Comparison of ENCODE assay signal across 30 cellular contexts in the genomic region with DNA sequence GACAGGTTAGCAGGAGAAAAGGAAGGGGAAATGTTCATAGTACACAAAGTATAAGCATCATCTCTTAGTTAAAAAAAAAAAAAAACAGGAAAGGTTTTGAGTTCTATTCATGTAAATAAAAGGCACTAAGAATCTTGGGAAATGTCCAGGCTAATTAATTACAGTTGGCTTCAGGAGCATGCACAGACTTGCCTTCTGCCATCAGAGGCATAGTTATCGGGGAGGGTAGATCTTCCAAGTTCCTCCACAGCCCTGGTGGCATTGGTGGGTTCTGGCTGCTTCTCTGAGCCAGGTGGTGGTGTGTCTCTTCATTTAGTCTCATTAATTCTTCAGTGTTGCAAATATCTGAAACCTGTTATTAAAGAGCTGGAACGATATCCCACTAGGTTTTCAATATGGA.
DNase-seq lines count a peak whose midpoint lies in the region; TF ChIP-seq lines count a peak whose summit lies in the region.
"Had no signal": no experiment of that assay in that cellular context is flagged by ENCODE, and none has a peak within 500 bp of the region (broad histone marks: within the 10 kb centered on the region; RNA-seq: fewer than 3 reads in every experiment).

No MANE protein-coding gene starts in this region.

- peaks cover 9% of the 10 kb centered on the region for H3K27me3 Mint-ChIP-seq in chondrocyte (ENCODE audit: low read depth)

- H3K36me3 ChIP-seq in esophagus squamous epithelium (no peaks in the 10 kb centered on the region), smooth muscle cell (ENCODE audit: low read depth) (no peaks in the 10 kb centered on the region), OCI-LY7 (ENCODE audit: insufficient read depth, low read length) (no peaks in the 10 kb centered on the region)
- H3K36me3 ChIP-seq: brain microvascular endothelial cell, colonic mucosa, Peyer's patch had no signal

- peak overlapping the region in 3 of 4 donors; percentile 70 to 74 (median 73) for H3K27ac ChIP-seq in esophagus squamous epithelium
- H3K27ac ChIP-seq in smooth muscle cell (ENCODE audit: low read depth), result no peak overlapping the region
- H3K27ac ChIP-seq in OCI-LY7 (ENCODE audit: low read depth, low read length, poor library complexity, severe bottlenecking), result no peak overlapping the region
- H3K27ac ChIP-seq: brain microvascular endothelial cell, colonic mucosa, SJCRH30 had no signal

- no TSS peak for BruUV-seq in OCI-LY7 (replicated peaks; lab: Mats Ljungman, UMichigan)

- CTCF ChIA-PET in OCI-LY7 (lab: Charles Lee; ENCODE audit: unreplicated experiment), result no interaction called here

- H3K4me3 ChIP-seq in HFF-Myc (replicated peaks; ENCODE audit: low read depth, low read length), result no peak overlapping the region
- no peak overlapping the region for H3K4me3 ChIP-seq in esophagus squamous epithelium
- H3K4me3 ChIP-seq in smooth muscle cell, result no peak overlapping the region
- H3K4me3 ChIP-seq in OCI-LY7 (ENCODE audit: low read depth, low read length, poor library complexity, severe bottlenecking), result no peak overlapping the region
- H3K4me3 ChIP-seq: colonic mucosa, Peyer's patch, SJCRH30 had no signal

- H2AFZ ChIP-seq in smooth muscle cell (ENCODE audit: low read depth) (peak overlapping the region; percentile 14), OCI-LY7 (ENCODE audit: low read length) (no peak overlapping the region)

- no peak overlapping the region for H3K4me3 Mint-ChIP-seq in chondrocyte (ENCODE audit: unreplicated experiment)
- H3K4me3 Mint-ChIP-seq: activated CD4-positive, alpha-beta T cell treated with anti-CD3 and anti-CD28 coated beads, Interleukin-2, amount 10 ng/mL, durations not matched to agents 7 days and 5 days; mesothelial cell of epicardium; naive thymus-derived CD8-positive, alpha-beta T cell; stimulated activated naive CD8-positive, alpha-beta T cell treated with anti-CD3 and anti-CD28 coated beads, Interleukin-15, amount 100 ng/mL, for 72 hours; type B pancreatic cell; WTC11 had no signal

- peaks cover 7% of the 10 kb centered on the region for H3F3A ChIP-seq in smooth muscle cell (ENCODE audit: low read depth)

- intact Hi-C loops in esophagus squamous epithelium (cut with DNase I), result no loop called here
- intact Hi-C loops in OCI-LY7 (cut with micrococcal nuclease; ENCODE audit: unreplicated experiment), result loop anchor here (10.0 kb wide), 1 partner anchor 49 kb away; no protein-coding TSS in a partner anchor

- H3K4me2 ChIP-seq in smooth muscle cell (no peak overlapping the region), OCI-LY7 (ENCODE audit: low read length) (no peak overlapping the region)

- TF ChIP-seq CTCF in HFF-Myc (IDR thresholded peaks at IDR 0.05; ENCODE audit: low read depth, low read length, missing control alignments) (no peak), esophagus squamous epithelium (IDR thresholded peaks at IDR 0.05) (no peak), smooth muscle cell (IDR thresholded peaks at IDR 0.05; ENCODE audit: borderline replicate concordance, insufficient read depth, poor library complexity, severe bottlenecking) (no peak), OCI-LY7 (conservative IDR thresholded peaks at IDR 0.05; ENCODE audit: low read length) (no peak), chondrocyte (IDR thresholded peaks at IDR 0.05) (no peak)

- H3K79me2 ChIP-seq in smooth muscle cell (ENCODE audit: low read depth) (no peaks in the 10 kb centered on the region), OCI-LY7 (ENCODE audit: insufficient read depth, low read depth, low read length) (no peaks in the 10 kb centered on the region)

- DNase-seq in HFF-Myc (ENCODE audit: extremely low read depth, low read depth) (peak; percentile 43), NCI-H446 (lab: John Stamatoyannopoulos, UW) (peak; percentile 47 to 75), esophagus squamous epithelium (lab: John Stamatoyannopoulos, UW) (no peak), smooth muscle cell (lab: John Stamatoyannopoulos, UW; ENCODE audit: unreplicated experiment) (no peak), OCI-LY7 (ENCODE audit: low spot score) (no peak), T-helper 1 cell (no peak), chondrocyte (ENCODE audit: low spot score) (no peak)
- DNase-seq: activated CD4-positive, alpha-beta T cell treated with anti-CD3 and anti-CD28 coated beads, Interleukin-2, amount 10 ng/mL, durations not matched to agents 7 days and 5 days; activated naive CD4-positive, alpha-beta T cell; activated T-cell treated with anti-CD3 and anti-CD28 coated beads, Interleukin-2, amount 50 U/mL, for 48 hours; brain microvascular endothelial cell; Caco-2; colonic mucosa; effector memory CD4-positive, alpha-beta T cell; erythroblast; foreskin melanocyte; hippocampal formation; KG1; left ventricle myocardium superior; MM.1S; naive thymus-derived CD8-positive, alpha-beta T cell; NCI-H1436 treated with DMSO at 0.1 percent for 48 hours; NCI-H2171 treated with DMSO at 0.1 percent for 48 hours; occipital lobe; Peyer's patch; stimulated activated naive CD8-positive, alpha-beta T cell treated with anti-CD3 and anti-CD28 coated beads, Interleukin-15, amount 100 ng/mL, for 72 hours had no signal

- peaks cover 0 to 21% (median 0%) of the 10 kb centered on the region in 3 donors for H3K4me1 ChIP-seq in esophagus squamous epithelium
- no peaks in the 10 kb centered on the region for H3K4me1 ChIP-seq in smooth muscle cell (ENCODE audit: low read depth)
- H3K4me1 ChIP-seq in OCI-LY7 (ENCODE audit: insufficient read depth, low read length, poor library complexity, severe bottlenecking), result no peaks in the 10 kb centered on the region
- H3K4me1 ChIP-seq: Caco-2, colonic mucosa, Peyer's patch had no signal

- H3K27me3 ChIP-seq in esophagus squamous epithelium (no peaks in the 10 kb centered on the region), smooth muscle cell (ENCODE audit: low read depth) (no peaks in the 10 kb centered on the region)
- H3K27me3 ChIP-seq: brain microvascular endothelial cell, colonic mucosa, Peyer's patch, SJCRH30 had no signal

- no peak for TF ChIP-seq POLR2A in esophagus squamous epithelium (IDR thresholded peaks at IDR 0.05)

- H3K9me3 ChIP-seq in esophagus squamous epithelium (no peaks in the 10 kb centered on the region), smooth muscle cell (replicated peaks; ENCODE audit: low read depth) (no peaks in the 10 kb centered on the region), OCI-LY7 (ENCODE audit: low read length) (no peaks in the 10 kb centered on the region)
- H3K9me3 ChIP-seq: Caco-2, colonic mucosa, Peyer's patch, SJCRH30 had no signal

- no peaks in the 10 kb centered on the region for H4K20me1 ChIP-seq in smooth muscle cell (ENCODE audit: low read depth)
- H4K20me1 ChIP-seq in OCI-LY7 (ENCODE audit: insufficient read depth, low read length), result no peaks in the 10 kb centered on the region

- no peaks in the 10 kb centered on the region for H3K4me1 Mint-ChIP-seq in chondrocyte (ENCODE audit: low read depth)
- H3K4me1 Mint-ChIP-seq: activated CD4-positive, alpha-beta T cell treated with anti-CD3 and anti-CD28 coated beads, Interleukin-2, amount 10 ng/mL, durations not matched to agents 7 days and 5 days; naive thymus-derived CD8-positive, alpha-beta T cell; stimulated activated naive CD8-positive, alpha-beta T cell treated with anti-CD3 and anti-CD28 coated beads, Interleukin-15, amount 100 ng/mL, for 72 hours had no signal

- POLR2A ChIA-PET in OCI-LY7 (lab: Charles Lee), result no interaction called here

- no peaks in the 10 kb centered on the region for H3K9me2 ChIP-seq in OCI-LY7 (ENCODE audit: insufficient read depth, low read length)

- no peaks in the 10 kb centered on the region for H3K9me3 Mint-ChIP-seq in chondrocyte (ENCODE audit: low read depth)
- H3K9me3 Mint-ChIP-seq: activated CD4-positive, alpha-beta T cell treated with anti-CD3 and anti-CD28 coated beads, Interleukin-2, amount 10 ng/mL, durations not matched to agents 7 days and 5 days; mesothelial cell of epicardium; naive thymus-derived CD8-positive, alpha-beta T cell; stimulated activated naive CD8-positive, alpha-beta T cell treated with anti-CD3 and anti-CD28 coated beads, Interleukin-15, amount 100 ng/mL, for 72 hours; type B pancreatic cell; WTC11 had no signal

- WGBS in esophagus squamous epithelium, 2 donors, result 37 to 48% methylated on average over 2 of the region's 2 CpGs
- WGBS in smooth muscle cell (ENCODE audit: low lambda C conversion rate), result 84% methylated on average over 2 of the region's 2 CpGs

- no peak overlapping the region for H3K9ac ChIP-seq in smooth muscle cell (ENCODE audit: low read depth)

- H3K36me3 Mint-ChIP-seq in chondrocyte (ENCODE audit: low read depth), result no peaks in the 10 kb centered on the region
- H3K36me3 Mint-ChIP-seq: mesothelial cell of epicardium; naive thymus-derived CD8-positive, alpha-beta T cell; type B pancreatic cell; WTC11 had no signal

- H3K27ac Mint-ChIP-seq in chondrocyte (ENCODE audit: unreplicated experiment), result no peak overlapping the region
- H3K27ac Mint-ChIP-seq: activated CD4-positive, alpha-beta T cell treated with anti-CD3 and anti-CD28 coated beads, Interleukin-2, amount 10 ng/mL, durations not matched to agents 7 days and 5 days; mesothelial cell of epicardium; naive thymus-derived CD8-positive, alpha-beta T cell; type B pancreatic cell; WTC11 had no signal

Comparison
In these comparisons a context has a peak if more than half of its experiments do, and no peak if none do; other contexts are left out.
1. DNase-seq: peak in HFF-Myc (single experiment) and NCI-H446 (2 of 2); none in esophagus squamous epithelium (single experiment), smooth muscle cell (single experiment), OCI-LY7 (single experiment), T-helper 1 cell (0 of 5) and chondrocyte (single experiment).
2. H3K27ac ChIP-seq: peak in esophagus squamous epithelium (3 of 4); none in smooth muscle cell (single experiment) and OCI-LY7 (single experiment).